Comparison of ENCODE assay signal across 12 cellular contexts in genomic region chrX:13851996-13852695, GRCh38. TPM values are rescaled to one million over a fixed set of nuclear protein-coding genes. Genes with fewer than 3 reads are reported as not detected.
DNase-seq lines count a peak whose midpoint lies in the region; ATAC-seq, FAIRE-seq and TF ChIP-seq lines count a peak whose summit lies in the region.
"Had no signal": no experiment of that assay in that cellular context is flagged by ENCODE, and none has a peak within 500 bp of the region (broad histone marks: within the 10 kb centered on the region; RNA-seq: fewer than 3 reads in every experiment).

No MANE protein-coding gene starts in this region.

- ATAC-seq in HG02973 (IDR thresholded peaks at IDR 0.05; ENCODE audit: unreplicated experiment) (peak; percentile 66), HG03039 (IDR thresholded peaks at IDR 0.05; ENCODE audit: unreplicated experiment) (no peak)
- ATAC-seq: T-helper 17 cell had no signal

- no peak overlapping the region for H3K27ac Mint-ChIP-seq in activated CD4-positive, alpha-beta memory T cell treated with anti-CD3 and anti-CD28 coated beads, Interleukin-2, amount 10 ng/mL, durations not matched to agents 7 days and 5 days
- H3K27ac Mint-ChIP-seq: T-helper 17 cell had no signal

- H3K27me3 Mint-ChIP-seq in activated CD4-positive, alpha-beta memory T cell treated with anti-CD3 and anti-CD28 coated beads, Interleukin-2, amount 10 ng/mL, durations not matched to agents 7 days and 5 days, result peaks cover 4% of the 10 kb centered on the region

- H3K4me1 ChIP-seq in testis, result no peaks in the 10 kb centered on the region

- CTCF ChIA-PET in activated CD4-positive, alpha-beta memory T cell treated with anti-CD3 and anti-CD28 coated beads, Interleukin-2, amount 10 ng/mL, durations not matched to agents 7 days and 5 days (lab: Charles Lee), result no interaction called here

- no peak for TF ChIP-seq CTCF in testis (IDR thresholded peaks at IDR 0.05)

- H3K27me3 ChIP-seq in testis, result no peaks in the 10 kb centered on the region
- H3K27me3 ChIP-seq: neutrophil had no signal

- no peaks in the 10 kb centered on the region for H3K36me3 Mint-ChIP-seq in activated CD4-positive, alpha-beta memory T cell treated with anti-CD3 and anti-CD28 coated beads, Interleukin-2, amount 10 ng/mL, durations not matched to agents 7 days and 5 days (ENCODE audit: low read depth)

- peak; percentile 86 for FAIRE-seq in GM19239 (lab: Jason Lieb, UNC)

- H3K4me3 ChIP-seq in testis, result no peak overlapping the region

- intact Hi-C loops in testis (cut with DNase I; ENCODE audit: low total_unique reads), result no loop called here

- no peak overlapping the region for H3K4me3 Mint-ChIP-seq in activated CD4-positive, alpha-beta memory T cell treated with anti-CD3 and anti-CD28 coated beads, Interleukin-2, amount 10 ng/mL, durations not matched to agents 7 days and 5 days
- H3K4me3 Mint-ChIP-seq: T-helper 17 cell had no signal

- no peaks in the 10 kb centered on the region for H3K36me3 ChIP-seq in testis (ENCODE audit: low read depth, missing control alignments)
- H3K36me3 ChIP-seq: neutrophil had no signal

- 59 to 70% methylated on average over 4 of the region's 4 CpGs for WGBS in testis, 2 donors

- POLR2A ChIA-PET in activated CD4-positive, alpha-beta memory T cell treated with anti-CD3 and anti-CD28 coated beads, Interleukin-2, amount 10 ng/mL, durations not matched to agents 7 days and 5 days (lab: Charles Lee), result no interaction called here

- no peak for TF ChIP-seq POLR2A in testis (IDR thresholded peaks at IDR 0.05)

- H3K9me3 Mint-ChIP-seq in activated CD4-positive, alpha-beta memory T cell treated with anti-CD3 and anti-CD28 coated beads, Interleukin-2, amount 10 ng/mL, durations not matched to agents 7 days and 5 days, result no peaks in the 10 kb centered on the region

- DNase-seq in ELR (ENCODE audit: low read depth) (peak; percentile 0), GM19239 (ENCODE audit: insufficient read length, low spot score) (no peak), OCI-M1 (lab: John Stamatoyannopoulos, UW) (peak; percentile 29), testis (no peak), inferior parietal cortex (ENCODE audit: extremely low spot score) (no peak)
- DNase-seq in activated CD4-positive, alpha-beta memory T cell treated with anti-CD3 and anti-CD28 coated beads, Interleukin-2, amount 10 ng/mL, durations not matched to agents 7 days and 5 days, result no peak
- DNase-seq: IMR-90; stimulated activated CD4-positive, alpha-beta T cell treated with anti-CD3 and anti-CD28 coated beads, Interleukin-2, amount 100 ng/mL, for 48 hours; T-helper 17 cell had no signal

- H3K27ac ChIP-seq in testis, result no peak overlapping the region
- H3K27ac ChIP-seq: neutrophil had no signal

- no peaks in the 10 kb centered on the region for H3K9me3 ChIP-seq in testis
- H3K9me3 ChIP-seq: neutrophil had no signal

- H3K4me1 Mint-ChIP-seq in activated CD4-positive, alpha-beta memory T cell treated with anti-CD3 and anti-CD28 coated beads, Interleukin-2, amount 10 ng/mL, durations not matched to agents 7 days and 5 days, result no peaks in the 10 kb centered on the region
- H3K4me1 Mint-ChIP-seq: T-helper 17 cell had no signal

RNA-seq across cellular contexts. Expression of gene GPM6B, which starts 35.3 kb away (rescaled TPM):
- 10 to 100 TPM in 1 of 2 donors, 1 to 10 TPM in 1; 5.4 to 10.2 TPM for total RNA-seq in testis
- 8.5 TPM for polyA plus RNA-seq in testis (ENCODE audit: insufficient read depth, low read depth, low replicate concordance)
- total RNA-seq in activated CD4-positive, alpha-beta memory T cell treated with anti-CD3 and anti-CD28 coated beads, Interleukin-2, amount 10 ng/mL, durations not matched to agents 7 days and 5 days, result not detected
- total RNA-seq: T-helper 17 cell had no signal

Comparison
In these comparisons a context has a peak if more than half of its experiments do, and no peak if none do; other contexts are left out.
1. DNase-seq: peak in ELR (single experiment) and OCI-M1 (single experiment); none in GM19239 (single experiment), testis (single experiment), activated CD4-positive, alpha-beta memory T cell treated with anti-CD3 and anti-CD28 coated beads, Interleukin-2, amount 10 ng/mL, durations not matched to agents 7 days and 5 days (single experiment) and inferior parietal cortex (single experiment).
2. RNA of gene GPM6B, which starts 35.3 kb away (total RNA-seq): 5.4 to 10.2 TPM in testis; not detected in activated CD4-positive, alpha-beta memory T cell treated with anti-CD3 and anti-CD28 coated beads, Interleukin-2, amount 10 ng/mL, durations not matched to agents 7 days and 5 days; every median in the first group is over 4 times any median in the second.